ENCODE assay signal across 8 cellular contexts in genomic region chr2:43220982-43221659, GRCh38. TPM values are rescaled to one million over a fixed set of nuclear protein-coding genes. Genes with fewer than 3 reads are reported as not detected.
DNase-seq lines count a peak whose midpoint lies in the region; ATAC-seq and TF ChIP-seq lines count a peak whose summit lies in the region.

No MANE protein-coding gene starts in this region.

- 1 to 2% methylated on average over 16 of the region's 16 CpGs for WGBS in aorta, 2 donors

- H3K4me3 ChIP-seq in Loucy (ENCODE audit: low read length, poor library complexity, severe bottlenecking) (peak overlapping the region; percentile 97), aorta (ENCODE audit: low read length in 2 of 2) (peak overlapping the region in 1 of 2 donors; percentile 78)

- H2AFZ ChIP-seq in Loucy (ENCODE audit: low read length), result no peak overlapping the region

- peak overlapping the region; percentile 100 for H3K9ac ChIP-seq in Loucy (ENCODE audit: low read depth, low read length, poor library complexity, severe bottlenecking)

- peaks cover 52% of the 10 kb centered on the region for H3K4me1 ChIP-seq in Loucy (ENCODE audit: insufficient read depth, low read length, poor library complexity, severe bottlenecking)
- no peaks in the 10 kb centered on the region for H3K4me1 ChIP-seq in aorta (ENCODE audit: control insufficient read depth in 1 of 2, insufficient read depth in 2 of 2, low read length in 2 of 2)

- H3K27ac ChIP-seq in epithelial cell of prostate, result peak overlapping the region; percentile 98
- peak overlapping the region; percentile 89 to 94 for H3K27ac ChIP-seq in aorta (ENCODE audit: low read depth in 1 of 2, low read length in 2 of 2)

- H3F3A ChIP-seq in Loucy (ENCODE audit: low read depth), result peaks cover 23% of the 10 kb centered on the region

- no peaks in the 10 kb centered on the region for H3K9me2 ChIP-seq in Loucy (replicated peaks; ENCODE audit: low read depth, low read length)

- H3K4me2 ChIP-seq in Loucy (ENCODE audit: low read depth, low read length, poor library complexity, severe bottlenecking), result peak overlapping the region; percentile 97

- in situ Hi-C loops in Caki2 (cut with HindIII; ENCODE audit: low pct_unique_long_range_greater_than_20kb, low sequenced_read_pairs), result no loop called here

- no peaks in the 10 kb centered on the region for H3K27me3 ChIP-seq in Loucy (ENCODE audit: insufficient read depth, low read length, poor library complexity, severe bottlenecking)
- no peaks in the 10 kb centered on the region for H3K27me3 ChIP-seq in aorta (ENCODE audit: control insufficient read depth in 1 of 2, insufficient read depth in 2 of 2, low read length in 1 of 2)

- H3K36me3 ChIP-seq in Loucy (ENCODE audit: insufficient read depth, low read length) (peaks cover 27% of the 10 kb centered on the region), aorta (ENCODE audit: control insufficient read depth in 1 of 2, insufficient read depth in 2 of 2, low read length in 1 of 2) (peaks cover 0 to 10% of the 10 kb centered on the region in 2 donors)

- H3K79me2 ChIP-seq in Loucy (ENCODE audit: insufficient read depth, low read length), result peaks cover 60% of the 10 kb centered on the region

- DNase-seq in Caki2 (ENCODE audit: low read depth) (peak; percentile 49), epithelial cell of prostate (ENCODE audit: low read depth, low spot score) (no peak), myocyte (ENCODE audit: low read depth) (peak; percentile 92), aorta (peak; percentile 79 to 84), GM19240 (ENCODE audit: insufficient read length, low spot score) (no peak), inferior parietal cortex (ENCODE audit: extremely low spot score) (no peak)
- DNase-seq in activated CD4-positive, alpha-beta T cell treated with anti-CD3 and anti-CD28 coated beads, Interleukin-2, amount 50 U/mL, for 1 hour, result peak; percentile 53

- TF ChIP-seq CTCF in Loucy (conservative IDR thresholded peaks at IDR 0.05; ENCODE audit: low read length), result no peak

- intact Hi-C loops in aorta (cut with DNase I), result loop anchor here (2.0 to 10.0 kb wide), 5 partner anchors 321 to 1166 kb away; no protein-coding TSS in a partner anchor

- peaks cover 38% of the 10 kb centered on the region for H4K20me1 ChIP-seq in Loucy (ENCODE audit: insufficient read depth, low read length, poor library complexity, severe bottlenecking)

- no peak for ATAC-seq in aorta (ENCODE audit: low FRiP score)

- H3K9me3 ChIP-seq in Loucy (ENCODE audit: insufficient read depth, low read depth, low read length) (no peaks in the 10 kb centered on the region), aorta (ENCODE audit: control insufficient read depth, low read length) (no peaks in the 10 kb centered on the region)

RNA-seq across cellular contexts. Expression of gene ZFP36L2, which starts 5.3 kb away (rescaled TPM):
- 0.41 and 6.1 TPM in 2 replicates for total RNA-seq in Caki2 (2014; rRNA removed; shearing (Covaris generic); ENCODE audit: low replicate concordance)
- total RNA-seq in myocyte (6.1 and 6.2 TPM in 2 replicates), aorta (100 to 1,000 TPM; 180 to 231 TPM)
- polyA plus RNA-seq in myocyte (2012), result 10.3 TPM
- 100 to 1,000 TPM in 1 of 2 donors, 10 to 100 TPM in 1; 71.9 to 118 TPM for polyA plus RNA-seq in aorta

Comparison
In these comparisons a context has a peak if more than half of its experiments do, and no peak if none do; other contexts are left out.
1. DNase-seq: peak in Caki2 (single experiment), activated CD4-positive, alpha-beta T cell treated with anti-CD3 and anti-CD28 coated beads, Interleukin-2, amount 50 U/mL, for 1 hour (single experiment), myocyte (single experiment) and aorta (2 of 2); none in epithelial cell of prostate (single experiment), GM19240 (single experiment) and inferior parietal cortex (single experiment).
2. RNA of gene ZFP36L2, which starts 5.3 kb away (total RNA-seq): 180 to 231 TPM in aorta; 6.1 to 6.2 TPM in myocyte and 0.41 to 6.1 TPM in Caki2; every median in the first group is over 10 times any median in the second.